8 cellular contexts compared by ENCODE assay signal in genomic region chr2:87573386-87573865, GRCh38.
A peak's percentile ranks its signal among the peaks of the same experiment; 100 is the strongest.
DNase-seq lines count a peak whose midpoint lies in the region; ATAC-seq, FAIRE-seq and TF ChIP-seq lines count a peak whose summit lies in the region.
"Not testable (repeated sequence)": the region's sequence is repeated elsewhere in the genome, so short reads cannot be mapped to it uniquely, and the experiment has no call there.

No MANE protein-coding gene starts in this region.

- not testable (repeated sequence) for H3K27me3 Mint-ChIP-seq in activated T-helper 2 cell treated with anti-CD3 and anti-CD28 coated beads, Interferon-gamma antibody, Interleukin-2, Interleukin-4, amounts not matched to agents 10 μg/mL and 5 μg/mL and 100 μg/mL, durations not matched to agents 14 hours and 24 hours and 36 hours (ENCODE audit: low read depth)

- peak overlapping the region; percentile 5 for H3K4me3 Mint-ChIP-seq in activated T-helper 2 cell treated with anti-CD3 and anti-CD28 coated beads, Interferon-gamma antibody, Interleukin-2, Interleukin-4, amounts not matched to agents 10 μg/mL and 5 μg/mL and 100 μg/mL, durations not matched to agents 14 hours and 24 hours and 36 hours (ENCODE audit: low read depth)

- dilution Hi-C loops in endothelial cell of umbilical vein (cut with MboI; ENCODE audit: extremely low pct_ligation_motif_present, low sequenced_read_pairs) = not testable (repeated sequence)

- intact Hi-C loops in activated T-helper 2 cell treated with anti-CD3 and anti-CD28 coated beads, Interferon-gamma antibody, Interleukin-2, Interleukin-4, amounts not matched to agents 10 μg/mL and 5 μg/mL and 100 μg/mL, durations not matched to agents 14 hours and 24 hours and 36 hours (cut with micrococcal nuclease); endothelial cell of umbilical vein (cut with micrococcal nuclease); heart left ventricle (cut with DNase I); left colon (cut with DNase I, micrococcal nuclease); mucosa of descending colon (cut with DNase I, micrococcal nuclease): not testable (repeated sequence)

- CTCF ChIA-PET in endothelial cell of umbilical vein (lab: Charles Lee) = not testable (repeated sequence)

- H3K36me3 ChIP-seq in SJCRH30; endothelial cell of umbilical vein (ENCODE audit: control insufficient read depth in 2 of 2, extremely low read depth in 1 of 2, insufficient read depth in 2 of 2, low read length in 2 of 2); heart left ventricle; mucosa of descending colon (ENCODE audit: low read depth); small intestine (ENCODE audit: control insufficient read depth in 2 of 2, insufficient read depth in 2 of 2, low read length in 2 of 2): not testable (repeated sequence)

- H3K4me3 ChIP-seq in SJCRH30; endothelial cell of umbilical vein (replicated peaks in 1 of 3; ENCODE audit: insufficient read depth in 1 of 3, low read depth in 1 of 3, low read length in 3 of 3); heart left ventricle; mucosa of descending colon; small intestine (ENCODE audit: low read depth in 1 of 2, low read length in 2 of 2): not testable (repeated sequence)

- not testable (repeated sequence) for H3K9ac ChIP-seq in endothelial cell of umbilical vein (replicated peaks; ENCODE audit: extremely low read depth, insufficient read depth, low read length)

- not testable (repeated sequence) for H3K27me3 ChIP-seq in SJCRH30; endothelial cell of umbilical vein (ENCODE audit: control insufficient read depth in 2 of 2, insufficient read depth in 2 of 2, low read length in 2 of 2); heart left ventricle; small intestine (ENCODE audit: control insufficient read depth in 2 of 2, insufficient read depth in 2 of 2, low read length in 2 of 2)

- WGBS in heart left ventricle, 4 donors = 5 to 9% methylated on average over 4 to 5 of the region's 8 CpGs; no CpG with 5 or more reads in 2 of the 4 donors
- 12 to 36% (median 20%) methylated on average over 1 to 4 of the region's 8 CpGs for WGBS in small intestine, 3 donors

- H4K20me1 ChIP-seq in endothelial cell of umbilical vein (replicated peaks; ENCODE audit: control insufficient read depth, extremely low read depth, insufficient read depth, low read length) = not testable (repeated sequence)

- H3K27ac Mint-ChIP-seq in activated T-helper 2 cell treated with anti-CD3 and anti-CD28 coated beads, Interferon-gamma antibody, Interleukin-2, Interleukin-4, amounts not matched to agents 10 μg/mL and 5 μg/mL and 100 μg/mL, durations not matched to agents 14 hours and 24 hours and 36 hours = not testable (repeated sequence)

- ATAC-seq in heart left ventricle (peak; percentile 52 to 77 (median 59)), left colon (peak; percentile 79), mucosa of descending colon (peak; percentile 58)

- H3K27ac ChIP-seq in SJCRH30; endothelial cell of umbilical vein (ENCODE audit: insufficient read depth, low read depth, low read length); heart left ventricle; small intestine (ENCODE audit: low read depth in 1 of 2, low read length in 1 of 2): not testable (repeated sequence)

- H3K9me3 Mint-ChIP-seq in activated T-helper 2 cell treated with anti-CD3 and anti-CD28 coated beads, Interferon-gamma antibody, Interleukin-2, Interleukin-4, amounts not matched to agents 10 μg/mL and 5 μg/mL and 100 μg/mL, durations not matched to agents 14 hours and 24 hours and 36 hours = not testable (repeated sequence)

- POLR2A ChIA-PET in endothelial cell of umbilical vein (lab: Charles Lee) = not testable (repeated sequence)

- not testable (repeated sequence) for H3K4me1 ChIP-seq in SJCRH30; endothelial cell of umbilical vein (ENCODE audit: control insufficient read depth, extremely low read depth, insufficient read depth, low read length); heart left ventricle; mucosa of descending colon (ENCODE audit: low read depth); small intestine (ENCODE audit: control insufficient read depth in 2 of 2, insufficient read depth in 1 of 2, low read depth in 1 of 2, low read length in 1 of 2)

- not testable (repeated sequence) for TF ChIP-seq POLR2A in endothelial cell of umbilical vein (IDR thresholded peaks at IDR 0.05; ENCODE audit: low read depth, low read length); heart left ventricle (IDR thresholded peaks at IDR 0.05)

- not testable (repeated sequence) for H3K36me3 Mint-ChIP-seq in activated T-helper 2 cell treated with anti-CD3 and anti-CD28 coated beads, Interferon-gamma antibody, Interleukin-2, Interleukin-4, amounts not matched to agents 10 μg/mL and 5 μg/mL and 100 μg/mL, durations not matched to agents 14 hours and 24 hours and 36 hours (ENCODE audit: low read depth)

- TF ChIP-seq CTCF in endothelial cell of umbilical vein (IDR thresholded peaks at IDR 0.05; ENCODE audit: extremely low read depth in 1 of 2, insufficient read depth in 1 of 2, low read depth in 1 of 2, low read length in 2 of 2); heart left ventricle (IDR thresholded peaks at IDR 0.05); mucosa of descending colon (IDR thresholded peaks at IDR 0.05): not testable (repeated sequence)

- not testable (repeated sequence) for H2AFZ ChIP-seq in endothelial cell of umbilical vein (ENCODE audit: low read depth, low read length)

- not testable (repeated sequence) for BruUV-seq in endothelial cell of umbilical vein (replicated peaks; lab: Mats Ljungman, UMichigan)

- not testable (repeated sequence) for H3K9me3 ChIP-seq in SJCRH30 (replicated peaks); endothelial cell of umbilical vein (replicated peaks; ENCODE audit: control insufficient read depth, insufficient read depth, low read length); heart left ventricle; mucosa of descending colon; small intestine (ENCODE audit: control insufficient read depth, low read depth)

- FAIRE-seq in endothelial cell of umbilical vein (lab: Jason Lieb, UNC) = peak; percentile 75
- FAIRE-seq in small intestine (lab: Jason Lieb, UNC) = not testable (repeated sequence)

- not testable (repeated sequence) for H3K9me1 ChIP-seq in endothelial cell of umbilical vein (replicated peaks; ENCODE audit: control insufficient read depth, extremely low read depth, insufficient read depth, low read length)

- DNase-seq in COLO829 (ENCODE audit: low spot score) = peak; percentile 2
- DNase-seq in SJCRH30 = peak; percentile 61 to 76
- not testable (repeated sequence) for DNase-seq in activated T-helper 2 cell treated with anti-CD3 and anti-CD28 coated beads, Interferon-gamma antibody, Interleukin-2, Interleukin-4, amounts not matched to agents 10 μg/mL and 5 μg/mL and 100 μg/mL, durations not matched to agents 14 hours and 24 hours and 36 hours (ENCODE audit: low spot score); heart left ventricle; left colon
- peak; percentile 69 for DNase-seq in endothelial cell of umbilical vein (ENCODE audit: low read depth, low spot score)
- DNase-seq in mucosa of descending colon = peak in 1 of 3 donors; percentile 12
- DNase-seq in small intestine = peak; percentile 4

- H3K4me2 ChIP-seq in endothelial cell of umbilical vein (ENCODE audit: insufficient read depth, low read length) = not testable (repeated sequence)

- peaks cover 23% of the 10 kb centered on the region for H3K4me1 Mint-ChIP-seq in activated T-helper 2 cell treated with anti-CD3 and anti-CD28 coated beads, Interferon-gamma antibody, Interleukin-2, Interleukin-4, amounts not matched to agents 10 μg/mL and 5 μg/mL and 100 μg/mL, durations not matched to agents 14 hours and 24 hours and 36 hours (ENCODE audit: low read depth)

- H3K79me2 ChIP-seq in endothelial cell of umbilical vein (ENCODE audit: control insufficient read depth, insufficient read depth, low read length) = not testable (repeated sequence)
